Comparison of ENCODE assay signal across 1 cellular context in the genomic region with DNA sequence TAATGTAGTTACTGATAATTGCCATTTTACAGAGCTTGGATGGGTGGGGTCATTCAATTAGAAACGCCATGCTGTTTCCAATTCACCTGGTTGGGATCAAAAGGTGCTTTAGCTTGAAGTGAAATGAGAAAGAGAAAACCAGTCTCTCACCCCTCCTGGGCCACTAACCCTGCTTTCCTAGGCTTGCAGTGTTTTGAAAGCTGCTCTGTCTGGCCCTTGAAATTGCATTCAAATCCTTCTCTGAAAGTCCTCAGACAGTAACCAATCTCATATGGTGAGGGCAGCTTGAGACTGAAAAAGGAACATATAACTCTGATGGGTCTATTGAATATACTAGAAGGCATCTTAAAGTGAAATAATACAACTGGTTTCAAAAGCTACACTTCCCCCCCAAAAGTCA.
TF ChIP-seq lines count a peak whose summit lies in the region.

No MANE protein-coding gene starts in this region.

TF ChIP-seq in GM12878, 131 proteins besides CTCF, POLR2A, EP300 and RAD21 (continued from another document):
- TF ChIP-seq, protein P1, sequence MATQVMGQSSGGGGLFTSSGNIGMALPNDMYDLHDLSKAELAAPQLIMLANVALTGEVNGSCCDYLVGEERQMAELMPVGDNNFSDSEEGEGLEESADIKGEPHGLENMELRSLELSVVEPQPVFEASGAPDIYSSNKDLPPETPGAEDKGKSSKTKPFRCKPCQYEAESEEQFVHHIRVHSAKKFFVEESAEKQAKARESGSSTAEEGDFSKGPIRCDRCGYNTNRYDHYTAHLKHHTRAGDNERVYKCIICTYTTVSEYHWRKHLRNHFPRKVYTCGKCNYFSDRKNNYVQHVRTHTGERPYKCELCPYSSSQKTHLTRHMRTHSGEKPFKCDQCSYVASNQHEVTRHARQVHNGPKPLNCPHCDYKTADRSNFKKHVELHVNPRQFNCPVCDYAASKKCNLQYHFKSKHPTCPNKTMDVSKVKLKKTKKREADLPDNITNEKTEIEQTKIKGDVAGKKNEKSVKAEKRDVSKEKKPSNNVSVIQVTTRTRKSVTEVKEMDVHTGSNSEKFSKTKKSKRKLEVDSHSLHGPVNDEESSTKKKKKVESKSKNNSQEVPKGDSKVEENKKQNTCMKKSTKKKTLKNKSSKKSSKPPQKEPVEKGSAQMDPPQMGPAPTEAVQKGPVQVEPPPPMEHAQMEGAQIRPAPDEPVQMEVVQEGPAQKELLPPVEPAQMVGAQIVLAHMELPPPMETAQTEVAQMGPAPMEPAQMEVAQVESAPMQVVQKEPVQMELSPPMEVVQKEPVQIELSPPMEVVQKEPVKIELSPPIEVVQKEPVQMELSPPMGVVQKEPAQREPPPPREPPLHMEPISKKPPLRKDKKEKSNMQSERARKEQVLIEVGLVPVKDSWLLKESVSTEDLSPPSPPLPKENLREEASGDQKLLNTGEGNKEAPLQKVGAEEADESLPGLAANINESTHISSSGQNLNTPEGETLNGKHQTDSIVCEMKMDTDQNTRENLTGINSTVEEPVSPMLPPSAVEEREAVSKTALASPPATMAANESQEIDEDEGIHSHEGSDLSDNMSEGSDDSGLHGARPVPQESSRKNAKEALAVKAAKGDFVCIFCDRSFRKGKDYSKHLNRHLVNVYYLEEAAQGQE (IDR thresholded peaks at IDR 0.05; ENCODE audit: low read depth, low read length) = no peak
- TF ChIP-seq, protein P2, sequence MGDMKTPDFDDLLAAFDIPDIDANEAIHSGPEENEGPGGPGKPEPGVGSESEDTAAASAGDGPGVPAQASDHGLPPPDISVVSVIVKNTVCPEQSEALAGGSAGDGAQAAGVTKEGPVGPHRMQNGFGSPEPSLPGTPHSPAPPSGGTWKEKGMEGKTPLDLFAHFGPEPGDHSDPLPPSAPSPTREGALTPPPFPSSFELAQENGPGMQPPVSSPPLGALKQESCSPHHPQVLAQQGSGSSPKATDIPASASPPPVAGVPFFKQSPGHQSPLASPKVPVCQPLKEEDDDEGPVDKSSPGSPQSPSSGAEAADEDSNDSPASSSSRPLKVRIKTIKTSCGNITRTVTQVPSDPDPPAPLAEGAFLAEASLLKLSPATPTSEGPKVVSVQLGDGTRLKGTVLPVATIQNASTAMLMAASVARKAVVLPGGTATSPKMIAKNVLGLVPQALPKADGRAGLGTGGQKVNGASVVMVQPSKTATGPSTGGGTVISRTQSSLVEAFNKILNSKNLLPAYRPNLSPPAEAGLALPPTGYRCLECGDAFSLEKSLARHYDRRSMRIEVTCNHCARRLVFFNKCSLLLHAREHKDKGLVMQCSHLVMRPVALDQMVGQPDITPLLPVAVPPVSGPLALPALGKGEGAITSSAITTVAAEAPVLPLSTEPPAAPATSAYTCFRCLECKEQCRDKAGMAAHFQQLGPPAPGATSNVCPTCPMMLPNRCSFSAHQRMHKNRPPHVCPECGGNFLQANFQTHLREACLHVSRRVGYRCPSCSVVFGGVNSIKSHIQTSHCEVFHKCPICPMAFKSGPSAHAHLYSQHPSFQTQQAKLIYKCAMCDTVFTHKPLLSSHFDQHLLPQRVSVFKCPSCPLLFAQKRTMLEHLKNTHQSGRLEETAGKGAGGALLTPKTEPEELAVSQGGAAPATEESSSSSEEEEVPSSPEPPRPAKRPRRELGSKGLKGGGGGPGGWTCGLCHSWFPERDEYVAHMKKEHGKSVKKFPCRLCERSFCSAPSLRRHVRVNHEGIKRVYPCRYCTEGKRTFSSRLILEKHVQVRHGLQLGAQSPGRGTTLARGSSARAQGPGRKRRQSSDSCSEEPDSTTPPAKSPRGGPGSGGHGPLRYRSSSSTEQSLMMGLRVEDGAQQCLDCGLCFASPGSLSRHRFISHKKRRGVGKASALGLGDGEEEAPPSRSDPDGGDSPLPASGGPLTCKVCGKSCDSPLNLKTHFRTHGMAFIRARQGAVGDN (IDR thresholded peaks at IDR 0.05) = no peak
